Comparison of ENCODE assay signal across 9 cellular contexts in genomic region chr1:239888639-239889038, GRCh38.
"Had no signal": no experiment of that assay in that cellular context is flagged by ENCODE, and none has a peak within 500 bp of the region (broad histone marks: within the 10 kb centered on the region; RNA-seq: fewer than 3 reads in every experiment).

No MANE protein-coding gene starts in this region.

- H3K9me3 Mint-ChIP-seq: HFFc6 had no signal

- H3K36me3 Mint-ChIP-seq: IgD-negative memory B cell had no signal

- H3K27ac ChIP-seq: KMS-11 had no signal

- H3K4me3 Mint-ChIP-seq: HFFc6, IgD-negative memory B cell had no signal

- H3K4me1 Mint-ChIP-seq: IgD-negative memory B cell had no signal

- FAIRE-seq: H54, HepG2 had no signal

- H3K27me3 Mint-ChIP-seq: IgD-negative memory B cell had no signal

- H3K27ac Mint-ChIP-seq: HFFc6 had no signal

- DNase-seq: GOT3, HFFc6, KBM-7 had no signal

- H3K4me1 ChIP-seq: HAP-1 had no signal

- H3K9me3 ChIP-seq: HAP-1 had no signal

- ATAC-seq: HCT116, HepG2 had no signal

- H3K4me2 ChIP-seq: KMS-11 had no signal

- H3K4me3 ChIP-seq: HAP-1 had no signal

- H3K36me3 ChIP-seq: HAP-1 had no signal
